ENCODE assay signal across 8 cellular contexts in the genomic region with DNA sequence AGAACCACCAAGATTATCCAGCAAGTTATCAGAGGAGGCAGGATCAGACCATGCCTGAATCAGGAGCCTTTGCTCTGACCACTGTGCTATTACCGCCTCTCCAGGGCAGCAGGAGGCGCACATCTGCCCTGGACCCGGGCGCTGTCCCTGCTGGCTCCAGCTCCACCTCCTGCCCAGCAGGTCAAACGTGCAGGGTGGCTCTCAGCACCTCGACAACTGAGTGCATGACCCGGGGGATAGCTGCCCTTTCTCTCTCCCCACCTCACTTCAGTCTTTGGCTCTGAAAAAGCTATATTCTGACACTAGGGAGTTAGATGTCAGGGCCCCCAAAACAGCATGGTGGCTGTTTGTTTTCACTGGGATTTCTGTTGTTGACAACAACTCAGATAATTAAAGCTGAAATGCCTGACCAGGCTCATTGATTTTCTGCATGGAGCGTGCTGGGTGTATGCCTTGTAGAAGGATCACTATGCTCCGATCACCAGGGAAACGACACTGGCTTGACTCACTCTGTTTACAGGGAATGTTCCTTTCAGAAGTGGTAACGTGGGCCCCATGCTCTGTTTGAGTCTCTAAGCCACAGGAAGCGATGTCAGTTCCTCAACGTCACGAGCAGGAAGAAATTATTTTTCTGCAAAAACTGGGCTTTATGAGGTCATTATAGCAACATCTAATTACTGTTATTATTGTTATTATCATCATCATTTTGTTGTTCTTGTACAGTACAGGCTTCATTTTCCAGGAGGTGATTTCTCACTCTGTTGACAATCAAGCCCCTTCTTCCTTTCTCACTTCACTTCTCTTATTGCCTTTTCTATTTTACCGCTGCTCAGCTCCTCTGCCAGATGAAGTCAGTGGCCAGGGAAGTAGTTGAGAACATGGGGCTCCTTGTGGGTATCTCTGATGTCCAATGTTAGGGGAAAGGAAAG.
DNase-seq lines count a peak whose midpoint lies in the region; ATAC-seq and TF ChIP-seq lines count a peak whose summit lies in the region.

No MANE protein-coding gene starts in this region.

- H2AFZ ChIP-seq in PC-3 (ENCODE audit: low read length) (peak overlapping the region; percentile 18; the same call in 1 of the 2 replicates), fibroblast of lung (ENCODE audit: low read length) (peak overlapping the region; percentile 7), neural cell (ENCODE audit: low read depth, low read length) (no peak overlapping the region)

- H3K36me3 ChIP-seq in H7 (replicated peaks; ENCODE audit: control insufficient read depth, insufficient read depth, low read length): no peaks in the 10 kb centered on the region
- no peaks in the 10 kb centered on the region for H3K36me3 ChIP-seq in PC-3 (ENCODE audit: low read depth, low read length)
- no peaks in the 10 kb centered on the region for H3K36me3 ChIP-seq in fibroblast of lung (ENCODE audit: control insufficient read depth, insufficient read depth, low read length)
- no peaks in the 10 kb centered on the region for H3K36me3 ChIP-seq in neural cell (ENCODE audit: insufficient read depth, low read length)
- no peaks in the 10 kb centered on the region for H3K36me3 ChIP-seq in stomach

- H3K27me3 ChIP-seq in H7 (ENCODE audit: control insufficient read depth, insufficient read depth, low read length) (no peaks in the 10 kb centered on the region), PC-3 (ENCODE audit: low read length) (no peaks in the 10 kb centered on the region), fibroblast of lung (ENCODE audit: control insufficient read depth, insufficient read depth, low read length) (no peaks in the 10 kb centered on the region), neural cell (ENCODE audit: insufficient read depth, low read depth, low read length) (no peaks in the 10 kb centered on the region), stomach (no peaks in the 10 kb centered on the region)

- peak overlapping the region; percentile 56 for H3K9ac ChIP-seq in PC-3 (ENCODE audit: low read length)
- H3K9ac ChIP-seq in fibroblast of lung (ENCODE audit: insufficient read depth, low read length): peak overlapping the region; percentile 28
- peak overlapping the region; percentile 43 for H3K9ac ChIP-seq in neural cell (ENCODE audit: low read length)

- WGBS in stomach, 5 donors: 13 to 20% (median 16%) methylated on average over 15 of the region's 15 CpGs

- ATAC-seq in PC-3 (peak; percentile 98), HG02759 (IDR thresholded peaks at IDR 0.05; ENCODE audit: unreplicated experiment) (no peak)

- no peaks in the 10 kb centered on the region for H3K9me3 ChIP-seq in PC-3 (ENCODE audit: low read length)
- H3K9me3 ChIP-seq in fibroblast of lung (ENCODE audit: control insufficient read depth, insufficient read depth, low read depth, low read length): no peaks in the 10 kb centered on the region
- no peaks in the 10 kb centered on the region for H3K9me3 ChIP-seq in neural cell (ENCODE audit: low read length)
- H3K9me3 ChIP-seq in stomach: no peaks in the 10 kb centered on the region

- H3K36me3 Mint-ChIP-seq in activated T-helper 1 cell treated with anti-CD3 and anti-CD28 coated beads, Interleukin-12 subunit alpha, Interleukin-12 subunit beta, Interleukin-2, Interleukin-4 antibody, amounts not matched to agents 30 ng/mL and 10 ng/mL and 1 ng/mL, durations not matched to agents 14 hours and 24 hours and 36 hours (ENCODE audit: low read depth): peaks cover 3% of the 10 kb centered on the region

- no peaks in the 10 kb centered on the region for H3K9me2 ChIP-seq in PC-3 (replicated peaks; ENCODE audit: low read length)
- no peaks in the 10 kb centered on the region for H3K9me2 ChIP-seq in neural cell (ENCODE audit: insufficient read depth, low read length)

- peak; percentile 72 for TF ChIP-seq EP300 in neural cell (conservative IDR thresholded peaks at IDR 0.05; ENCODE audit: poor library complexity, severe bottlenecking)
- TF ChIP-seq EP300 in stomach (IDR thresholded peaks at IDR 0.05): peak; percentile 92

- H3K4me3 ChIP-seq in H7 (ENCODE audit: insufficient read depth, low read depth, low read length) (no peak overlapping the region), PC-3 (ENCODE audit: low read length) (peak overlapping the region; percentile 11; the same call in 1 of the 2 replicates), fibroblast of lung (replicated peaks in 1 of 4; ENCODE audit: control extremely low read depth in 1 of 4, insufficient read depth in 1 of 4, low read depth in 3 of 4, low read length in 4 of 4) (no peak overlapping the region), neural cell (ENCODE audit: low read length) (peak overlapping the region; percentile 41), stomach (peak overlapping the region in 1 of 4 donors; percentile 6)

- peak; percentile 77 for DNase-seq in H7
- DNase-seq in PC-3: peak; percentile 92
- DNase-seq in activated T-helper 1 cell treated with anti-CD3 and anti-CD28 coated beads, Interleukin-12 subunit alpha, Interleukin-12 subunit beta, Interleukin-2, Interleukin-4 antibody, amounts not matched to agents 30 ng/mL and 10 ng/mL and 1 ng/mL, durations not matched to agents 14 hours and 24 hours and 36 hours (ENCODE audit: low spot score): peak; percentile 77
- DNase-seq in fibroblast of lung (ENCODE audit: low read depth in 2 of 2): peak; percentile 92 to 98
- peak; percentile 81 for DNase-seq in stomach

- no peak for TF ChIP-seq RAD21 in neural cell (conservative IDR thresholded peaks at IDR 0.05)

- H3K4me1 Mint-ChIP-seq in activated T-helper 1 cell treated with anti-CD3 and anti-CD28 coated beads, Interleukin-12 subunit alpha, Interleukin-12 subunit beta, Interleukin-2, Interleukin-4 antibody, amounts not matched to agents 30 ng/mL and 10 ng/mL and 1 ng/mL, durations not matched to agents 14 hours and 24 hours and 36 hours (ENCODE audit: low read depth): peaks cover 5% of the 10 kb centered on the region

- TF ChIP-seq POLR2A in stomach (IDR thresholded peaks at IDR 0.05): no peak

- no peaks in the 10 kb centered on the region for H3K27me3 Mint-ChIP-seq in activated T-helper 1 cell treated with anti-CD3 and anti-CD28 coated beads, Interleukin-12 subunit alpha, Interleukin-12 subunit beta, Interleukin-2, Interleukin-4 antibody, amounts not matched to agents 30 ng/mL and 10 ng/mL and 1 ng/mL, durations not matched to agents 14 hours and 24 hours and 36 hours (ENCODE audit: insufficient read depth)

- H3K27ac Mint-ChIP-seq in activated T-helper 1 cell treated with anti-CD3 and anti-CD28 coated beads, Interleukin-12 subunit alpha, Interleukin-12 subunit beta, Interleukin-2, Interleukin-4 antibody, amounts not matched to agents 30 ng/mL and 10 ng/mL and 1 ng/mL, durations not matched to agents 14 hours and 24 hours and 36 hours: peak overlapping the region; percentile 96

- peaks cover 5% of the 10 kb centered on the region for H3K9me3 Mint-ChIP-seq in activated T-helper 1 cell treated with anti-CD3 and anti-CD28 coated beads, Interleukin-12 subunit alpha, Interleukin-12 subunit beta, Interleukin-2, Interleukin-4 antibody, amounts not matched to agents 30 ng/mL and 10 ng/mL and 1 ng/mL, durations not matched to agents 14 hours and 24 hours and 36 hours

- H3K4me3 Mint-ChIP-seq in activated T-helper 1 cell treated with anti-CD3 and anti-CD28 coated beads, Interleukin-12 subunit alpha, Interleukin-12 subunit beta, Interleukin-2, Interleukin-4 antibody, amounts not matched to agents 30 ng/mL and 10 ng/mL and 1 ng/mL, durations not matched to agents 14 hours and 24 hours and 36 hours: peak overlapping the region; percentile 67

- TF ChIP-seq CTCF in 22Rv1 (IDR thresholded peaks at IDR 0.05) (peak; percentile 66), PC-3 (conservative IDR thresholded peaks at IDR 0.05; ENCODE audit: low read depth, low read length) (peak; percentile 80), fibroblast of lung (conservative IDR thresholded peaks at IDR 0.05 in 1 of 2, IDR thresholded peaks at IDR 0.05 in 1 of 2; ENCODE audit: low read depth in 1 of 2, low read length in 2 of 2) (peak; percentile 19 to 45), neural cell (IDR thresholded peaks at IDR 0.05; ENCODE audit: poor library complexity, severe bottlenecking) (no peak), stomach (IDR thresholded peaks at IDR 0.05) (peak in 3 of 7 experiments; percentile 12 to 36 (median 35))

- POLR2A ChIA-PET in PC-3 (lab: Charles Lee; ENCODE audit: unreplicated experiment): interaction anchor here (0.6 kb wide), 1 partner anchor 42 kb away, joined by 7 read pairs; no protein-coding TSS in a partner anchor

- intact Hi-C loops in PC-3 (cut with micrococcal nuclease): loop anchor here (1.0 to 2.0 kb wide), 5 partner anchors 11 to 132 kb away; no protein-coding TSS in a partner anchor
- intact Hi-C loops in activated T-helper 1 cell treated with anti-CD3 and anti-CD28 coated beads, Interleukin-12 subunit alpha, Interleukin-12 subunit beta, Interleukin-2, Interleukin-4 antibody, amounts not matched to agents 30 ng/mL and 10 ng/mL and 1 ng/mL, durations not matched to agents 14 hours and 24 hours and 36 hours (cut with micrococcal nuclease): loop anchor here (1.0 to 10.0 kb wide), 8 partner anchors 19 to 393 kb away; a partner anchor contains a TSS
- intact Hi-C loops in stomach (cut with DNase I; ENCODE audit: low total_unique reads): no loop called here

- H4K20me1 ChIP-seq in PC-3 (ENCODE audit: low read length) (no peaks in the 10 kb centered on the region), fibroblast of lung (ENCODE audit: control insufficient read depth, extremely low read depth, insufficient read depth, low read length) (no peaks in the 10 kb centered on the region), neural cell (ENCODE audit: insufficient read depth) (no peaks in the 10 kb centered on the region)

- H3F3A ChIP-seq in PC-3 (ENCODE audit: low read length, unreplicated experiment): no peaks in the 10 kb centered on the region
- no peaks in the 10 kb centered on the region for H3F3A ChIP-seq in neural cell (ENCODE audit: insufficient read depth, low read length, poor library complexity, severe bottlenecking)

- no TSS peak for BruUV-seq in PC-3 (replicated peaks; lab: Mats Ljungman, UMichigan)

- H3K79me2 ChIP-seq in PC-3 (ENCODE audit: low read length) (no peaks in the 10 kb centered on the region), fibroblast of lung (ENCODE audit: control insufficient read depth, insufficient read depth, low read length) (no peaks in the 10 kb centered on the region), neural cell (replicated peaks; ENCODE audit: insufficient read depth, low read length) (no peaks in the 10 kb centered on the region)

- H3K4me1 ChIP-seq in PC-3 (ENCODE audit: insufficient read depth, low read length): peaks cover 51% of the 10 kb centered on the region
- H3K4me1 ChIP-seq in fibroblast of lung (ENCODE audit: control insufficient read depth, extremely low read depth, insufficient read depth, low read length): peaks cover 13% of the 10 kb centered on the region
- H3K4me1 ChIP-seq in stomach: peaks cover 48 to 90% (median 66%) of the 10 kb centered on the region in 4 donors

- H3K27ac ChIP-seq in 22Rv1 (no peak overlapping the region), PC-3 (ENCODE audit: low read length) (peak overlapping the region; percentile 87), fibroblast of lung (ENCODE audit: insufficient read depth, low read length) (peak overlapping the region; percentile 75), neural cell (ENCODE audit: low read length) (peak overlapping the region; percentile 68), stomach (peak overlapping the region; percentile 77 to 97 (median 94))

- CTCF ChIA-PET in PC-3 (lab: Charles Lee): interaction anchor here (0.7 to 1.4 kb wide), 5 partner anchors 12 to 130 kb away, joined by 4 to 11 read pairs (median 5); a partner anchor contains a TSS

- H3K4me2 ChIP-seq in PC-3 (ENCODE audit: low read length): peak overlapping the region; percentile 62
- H3K4me2 ChIP-seq in fibroblast of lung (ENCODE audit: extremely low read depth, insufficient read depth, low read length): peak overlapping the region; percentile 36
- H3K4me2 ChIP-seq in neural cell (ENCODE audit: low read length): peak overlapping the region; percentile 34

Comparison
In these comparisons a context has a peak if more than half of its experiments do, and no peak if none do; other contexts are left out.
1. H3K4me3 ChIP-seq: peak in PC-3 (single experiment) and neural cell (single experiment); none in H7 (single experiment) and fibroblast of lung (0 of 4).
2. Peak in every context shown above with its lines, with median percentiles within 50 percentile points of each other: DNase-seq, H3K4me2 ChIP-seq and H3K9ac ChIP-seq.